ENCODE assay signal across 8 cellular contexts in the genomic region with DNA sequence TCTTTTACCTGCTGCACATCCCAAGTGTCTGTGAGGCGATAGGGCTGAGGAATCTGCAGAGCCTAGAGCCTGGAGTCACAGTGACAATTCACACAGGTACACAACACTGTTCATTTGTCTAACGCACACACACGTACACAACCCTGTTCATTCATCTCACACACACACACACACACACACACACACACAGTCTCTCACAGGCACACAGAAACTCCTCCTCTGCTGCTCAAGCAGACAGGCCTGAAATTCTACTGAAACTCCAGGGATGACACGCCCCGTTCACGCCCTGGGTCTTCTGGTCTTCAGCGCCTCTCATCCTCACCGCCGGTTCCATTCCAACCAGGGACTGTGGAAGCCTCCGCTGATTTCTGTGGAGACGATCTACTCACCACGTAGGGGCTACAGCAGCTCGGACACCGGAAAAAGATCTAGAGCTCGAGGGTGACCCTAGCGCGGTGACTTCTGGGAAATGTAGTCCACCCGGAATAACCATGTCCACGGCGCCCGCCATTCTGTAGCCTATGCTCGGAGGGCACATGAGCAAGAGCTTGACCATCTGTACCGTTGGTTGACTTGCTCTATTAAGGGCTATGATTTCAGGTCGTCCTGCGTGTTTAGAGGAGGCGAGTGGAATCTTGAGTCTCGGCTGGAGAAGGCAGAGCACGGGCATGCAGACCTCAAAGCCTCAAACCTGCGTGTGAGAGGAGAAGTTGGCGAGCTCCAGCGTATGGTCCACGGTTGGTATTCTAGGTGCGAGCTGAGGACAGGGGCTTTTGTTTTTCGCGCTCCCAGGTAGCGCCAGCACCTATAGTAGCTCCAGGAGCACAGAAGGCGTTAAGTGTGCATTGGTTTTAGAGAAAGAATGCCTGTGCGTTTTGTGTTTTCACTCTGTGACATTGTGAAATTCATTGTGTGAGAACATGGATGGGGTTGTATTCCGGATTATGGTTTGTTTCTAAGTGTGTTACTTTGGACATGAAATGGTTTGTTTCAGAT. TPM values are rescaled to one million over a fixed set of nuclear protein-coding genes. Genes with fewer than 3 reads are reported as not detected.
DNase-seq lines count a peak whose midpoint lies in the region; ATAC-seq, FAIRE-seq and TF ChIP-seq lines count a peak whose summit lies in the region.

No MANE protein-coding gene starts in this region.

- no peaks in the 10 kb centered on the region for H4K20me1 ChIP-seq in astrocyte (ENCODE audit: insufficient read depth, low read length)

- peak overlapping the region; percentile 76 for H3K4me3 ChIP-seq in astrocyte (ENCODE audit: insufficient read depth, low read depth, low read length)
- peak overlapping the region; percentile 90 for H3K4me3 ChIP-seq in right cardiac atrium (ENCODE audit: low read length)
- peak overlapping the region; percentile 27 to 56 (median 36) for H3K4me3 ChIP-seq in transverse colon

- intact Hi-C loops in right cardiac atrium (cut with DNase I) = no loop called here
- intact Hi-C loops in posterior vena cava (cut with DNase I) = loop anchor here in 1 of 2 donors (2.0 kb wide), 1 partner anchor 75 kb away; a partner anchor contains a TSS
- intact Hi-C loops in transverse colon (cut with DNase I; ENCODE audit: low total_unique reads) = no loop called here

- H3K4me1 ChIP-seq in astrocyte (ENCODE audit: insufficient read depth, low read length) (peaks cover 10% of the 10 kb centered on the region), right cardiac atrium (ENCODE audit: control insufficient read depth, insufficient read depth, low read length) (no peaks in the 10 kb centered on the region), transverse colon (peaks cover 0 to 3% (median 0%) of the 10 kb centered on the region in 4 donors)

- FAIRE-seq in astrocyte (lab: Jason Lieb, UNC) = peak; percentile 81

- H3K4me1 Mint-ChIP-seq in astrocyte (ENCODE audit: low read depth, unreplicated experiment) = peaks cover 2% of the 10 kb centered on the region

- TF ChIP-seq CTCF in astrocyte (IDR thresholded peaks at IDR 0.05; ENCODE audit: insufficient read depth, low read depth, low read length) = no peak
- TF ChIP-seq CTCF in transverse colon (IDR thresholded peaks at IDR 0.05) = no peak

- H3K9me3 ChIP-seq in astrocyte (ENCODE audit: insufficient read depth, low read depth, low read length) (no peaks in the 10 kb centered on the region), right cardiac atrium (ENCODE audit: control insufficient read depth, low read length) (no peaks in the 10 kb centered on the region), transverse colon (peaks cover 41 to 45% of the 10 kb centered on the region in 2 donors)

- peaks cover 8% of the 10 kb centered on the region for H3K36me3 Mint-ChIP-seq in astrocyte (ENCODE audit: low read depth, unreplicated experiment)

- peak; percentile 63 for ATAC-seq in GM18520 (IDR thresholded peaks at IDR 0.05; ENCODE audit: unreplicated experiment)
- ATAC-seq in right cardiac atrium = peak; percentile 99 to 100
- ATAC-seq in GM18870 (IDR thresholded peaks at IDR 0.05; ENCODE audit: unreplicated experiment) = no peak

- DNase-seq in HS-27A (ENCODE audit: low read depth) (peak; percentile 83), T-helper 9 cell (peak; percentile 42), astrocyte (ENCODE audit: low read depth) (peak; percentile 87), right cardiac atrium (peak; percentile 84 to 91 (median 87)), posterior vena cava (ENCODE audit: low spot score) (peak; percentile 92), transverse colon (peak; percentile 75)

- no peak for TF ChIP-seq EP300 in transverse colon (IDR thresholded peaks at IDR 0.05; ENCODE audit: low read depth)

- peak overlapping the region; percentile 97 for H3K4me2 ChIP-seq in astrocyte (ENCODE audit: low read length)

- H3K79me2 ChIP-seq in astrocyte (ENCODE audit: insufficient read depth, low read length) = no peaks in the 10 kb centered on the region

- WGBS in right cardiac atrium = 12% methylated on average over 39 of the region's 39 CpGs
- 24 to 29% methylated on average over 10 to 39 of the region's 39 CpGs for WGBS in transverse colon (ENCODE audit: low coverage in 1 of 2), 2 donors

- H3K27ac Mint-ChIP-seq in astrocyte (ENCODE audit: unreplicated experiment) = peak overlapping the region; percentile 70

- H3K27ac ChIP-seq in astrocyte (ENCODE audit: low read depth, low read length) = no peak overlapping the region
- peak overlapping the region; percentile 19 for H3K27ac ChIP-seq in right cardiac atrium (ENCODE audit: low read length)
- H3K27ac ChIP-seq in transverse colon = peak overlapping the region in 1 of 4 donors; percentile 26

- in situ Hi-C loops in transverse colon (cut with MboI; ENCODE audit: low pct_ligation_motif_present in 1 of 4, low pct_unique_long_range_greater_than_20kb in 1 of 4, low sequenced_read_pairs in 3 of 4) = no loop called here

- H3K9me3 Mint-ChIP-seq in astrocyte (ENCODE audit: unreplicated experiment) = peaks cover 14% of the 10 kb centered on the region

- H3K4me3 Mint-ChIP-seq in astrocyte (ENCODE audit: unreplicated experiment) = peak overlapping the region; percentile 97

- no peaks in the 10 kb centered on the region for H3K27me3 Mint-ChIP-seq in astrocyte (ENCODE audit: low read depth, unreplicated experiment)

- H3K36me3 ChIP-seq in astrocyte (ENCODE audit: insufficient read depth, low read length) = no peaks in the 10 kb centered on the region
- no peaks in the 10 kb centered on the region for H3K36me3 ChIP-seq in transverse colon

- H2AFZ ChIP-seq in astrocyte (ENCODE audit: low read depth, low read length) = peak overlapping the region; percentile 100

- no peak for TF ChIP-seq POLR2A in transverse colon (IDR thresholded peaks at IDR 0.05)

- H3K9ac ChIP-seq in astrocyte (ENCODE audit: low read length) = peak overlapping the region; percentile 80

- no peaks in the 10 kb centered on the region for H3K27me3 ChIP-seq in astrocyte (ENCODE audit: insufficient read depth, low read length)
- H3K27me3 ChIP-seq in right cardiac atrium (ENCODE audit: control insufficient read depth, insufficient read depth) = no peaks in the 10 kb centered on the region
- no peaks in the 10 kb centered on the region for H3K27me3 ChIP-seq in transverse colon

RNA-seq across cellular contexts. Expression of a gene that starts 17.9 kb away (rescaled TPM):
- total RNA-seq in astrocyte = 6.4 and 6.6 TPM in 2 replicates
- total RNA-seq in right cardiac atrium = 10 to 100 TPM in 1 of 4 donors, 1 to 10 TPM in 3; 6.2 to 11.3 (median 6.8) TPM
- 12.2 TPM for polyA plus RNA-seq in right cardiac atrium
- 1 to 10 TPM; 2.1 to 3.4 TPM for total RNA-seq in posterior vena cava
- 1 to 10 TPM in 3 of 4 donors, not detected in 1; 2.9 to 7.8 (median 3.0) TPM for total RNA-seq in transverse colon

RNA-seq across cellular contexts. Expression of a gene that starts 33.4 kb away (rescaled TPM):
- total RNA-seq in astrocyte (13.8 and 15.8 TPM in 2 replicates), right cardiac atrium (1 to 10 TPM; 8.1 to 9.0 (median 8.6) TPM), posterior vena cava (10 to 100 TPM; 11.5 to 14.4 TPM), transverse colon (10 to 100 TPM in 3 of 4 donors, under 1 TPM in 1; 0.75 to 19.9 (median 11.6) TPM)
- 2.7 TPM for polyA plus RNA-seq in right cardiac atrium

RNA-seq across cellular contexts. Expression of a gene that starts 49.3 kb away (rescaled TPM):
- total RNA-seq in astrocyte (6.0 and 6.6 TPM in 2 replicates), right cardiac atrium (1 to 10 TPM; 4.5 to 7.3 (median 5.8) TPM), posterior vena cava (1 to 10 TPM; 4.4 to 7.4 TPM), transverse colon (10 to 100 TPM in 1 of 4 donors, 1 to 10 TPM in 2, under 1 TPM in 1; 1.00 to 32.2 (median 3.7) TPM)
- polyA plus RNA-seq in right cardiac atrium = 2.9 TPM

Comparison
In these comparisons a context has a peak if more than half of its experiments do, and no peak if none do; other contexts are left out.
1. DNase-seq: peak in every context shown above with its lines; median percentile 92 in posterior vena cava; 87 in astrocyte; 87 in right cardiac atrium; 83 in HS-27A; 75 in transverse colon; 42 in T-helper 9 cell.
2. H3K4me3 ChIP-seq: peak in every context shown above with its lines; median percentile 90 in right cardiac atrium; 76 in astrocyte; 36 in transverse colon.